Comparison of ENCODE assay signal across 14 cellular contexts in the genomic region with DNA sequence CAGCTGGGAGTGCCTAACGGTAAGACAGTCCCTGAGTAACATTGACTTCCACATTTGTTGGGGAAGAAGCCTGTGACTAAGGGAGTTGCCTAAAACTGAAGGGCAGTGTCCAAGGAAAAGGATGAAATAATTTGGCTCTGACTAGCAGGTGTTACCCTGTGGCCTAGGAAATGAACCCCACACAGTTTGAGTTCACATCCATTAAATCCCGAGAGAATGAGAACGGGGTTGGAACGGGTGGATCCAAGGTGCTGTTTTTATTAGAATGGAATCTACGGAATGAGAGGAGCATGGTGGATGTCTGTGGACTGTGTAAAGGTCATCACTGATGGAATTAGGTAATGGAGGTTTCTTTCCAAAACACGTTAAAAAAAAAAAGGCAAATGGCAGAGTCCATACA.
DNase-seq lines count a peak whose midpoint lies in the region; ATAC-seq and TF ChIP-seq lines count a peak whose summit lies in the region.
"Had no signal": no experiment of that assay in that cellular context is flagged by ENCODE, and none has a peak within 500 bp of the region (broad histone marks: within the 10 kb centered on the region; RNA-seq: fewer than 3 reads in every experiment).

No MANE protein-coding gene starts in this region.

- peaks cover 10% of the 10 kb centered on the region for H3F3A ChIP-seq in SK-N-SH (replicated peaks; ENCODE audit: insufficient read depth)

- no peaks in the 10 kb centered on the region for H3K79me2 ChIP-seq in SK-N-SH (ENCODE audit: insufficient read depth)

- no peaks in the 10 kb centered on the region for H4K20me1 ChIP-seq in SK-N-SH (ENCODE audit: insufficient read depth)
- H4K20me1 ChIP-seq: BLaER1 had no signal

- H3K36me3 ChIP-seq in SK-N-SH (replicated peaks in 1 of 2; ENCODE audit: control insufficient read depth in 1 of 2, insufficient read depth in 2 of 2, low read length in 1 of 2), result peaks cover 19 to 32% of the 10 kb centered on the region in 2 experiments

- H2AFZ ChIP-seq in SK-N-SH (ENCODE audit: low read depth), result no peak overlapping the region

- H3K4me1 ChIP-seq in SK-N-SH (ENCODE audit: control insufficient read depth in 1 of 2, insufficient read depth in 2 of 2, low read depth in 1 of 2, low read length in 1 of 2), result no peaks in the 10 kb centered on the region
- H3K4me1 ChIP-seq: BLaER1 had no signal

- ATAC-seq in left lobe of liver (peak; percentile 59), sciatic nerve (peak; percentile 79)

- no peaks in the 10 kb centered on the region for H3K27me3 ChIP-seq in SK-N-SH (ENCODE audit: insufficient read depth)
- H3K27me3 ChIP-seq: BLaER1 had no signal

- POLR2A ChIA-PET in SK-N-SH (lab: Yijun Ruan, JAX), result no interaction called here

- TF ChIP-seq CTCF in SK-N-SH (IDR thresholded peaks at IDR 0.05), result no peak

- CTCF ChIA-PET in SK-N-SH (lab: Yijun Ruan, JAX), result interaction anchor here (1.5 kb wide), 1 partner anchor 23 kb away, joined by 5 read pairs; no protein-coding TSS in a partner anchor

- H3K4me3 ChIP-seq in SK-N-SH (ENCODE audit: low read depth in 2 of 2, low read length in 1 of 2), result no peak overlapping the region
- H3K4me3 ChIP-seq: BLaER1, K562 had no signal

- H3K9me2 ChIP-seq in SK-N-SH, result no peaks in the 10 kb centered on the region

- H3K4me2 ChIP-seq in SK-N-SH, result no peak overlapping the region
- H3K4me2 ChIP-seq: BLaER1 had no signal

- DNase-seq in LHCN-M2 (ENCODE audit: low read depth) (peak; percentile 8), left lobe of liver (ENCODE audit: low spot score) (no peak), sciatic nerve (ENCODE audit: low spot score) (no peak), cardiac septum (ENCODE audit: low spot score) (no peak), SK-N-SH (no peak), NCI-H128 (lab: John Stamatoyannopoulos, UW; ENCODE audit: unreplicated experiment) (no peak)
- DNase-seq: AML-193, DMS153, DND-41, GDM1, HCEC 1CT, HFFc6 had no signal

- intact Hi-C loops in sciatic nerve (cut with DNase I) (no loop called here), cardiac septum (cut with DNase I) (no loop called here)

- TF ChIP-seq RAD21 in SK-N-SH (IDR thresholded peaks at IDR 0.05; ENCODE audit: low read length), result no peak

- no peak overlapping the region for H3K27ac ChIP-seq in SK-N-SH (ENCODE audit: low read depth in 2 of 2, low read length in 1 of 2)
- H3K27ac ChIP-seq: BLaER1 had no signal

- H3K9ac ChIP-seq in SK-N-SH, result no peak overlapping the region
- H3K9ac ChIP-seq: BLaER1 had no signal

- WGBS in SK-N-SH (ENCODE audit: low lambda C conversion rate), result 94% methylated on average over 6 of the region's 6 CpGs

- no peaks in the 10 kb centered on the region for H3K9me3 ChIP-seq in SK-N-SH
- H3K9me3 ChIP-seq: BLaER1 had no signal

- TF ChIP-seq EP300 in SK-N-SH (IDR thresholded peaks at IDR 0.05; ENCODE audit: borderline replicate concordance in 1 of 2, low read depth in 1 of 2, low read length in 1 of 2), result no peak

TF ChIP-seq in SK-N-SH, 30 proteins besides CTCF, POLR2A, EP300 and RAD21:
- no peak for TF ChIP-seq FOSL2 (IDR thresholded peaks at IDR 0.05; ENCODE audit: borderline replicate concordance, low read depth)
- TF ChIP-seq TEAD4 (IDR thresholded peaks at IDR 0.05; ENCODE audit: borderline replicate concordance, insufficient read depth), result no peak
TF ChIP-seq in SK-N-SH: peak in this region for 0.
